ENCODE assay signal across 24 cellular contexts in genomic region chr14:62585247-62585646, GRCh38.
"Had no signal": no experiment of that assay in that cellular context is flagged by ENCODE, and none has a peak within 500 bp of the region (broad histone marks: within the 10 kb centered on the region; RNA-seq: fewer than 3 reads in every experiment).

No MANE protein-coding gene starts in this region.

- DNase-seq: KBM-7; MV-4-11; NCI-H1048; NCI-H1105; NCI-H1417; NCI-H1436 treated with DMSO at 0.1 percent for 48 hours; NCI-H1694; NCI-H187 treated with DMSO at 0.1 percent for 48 hours; NCI-H2029 treated with DMSO at 0.1 percent for 48 hours; NCI-H2171; NCI-H226; NCI-H446; NCI-H510A; NCI-H524 treated with DMSO at 0.1 percent for 48 hours; NCI-H69; NCI-H774; NK-92 treated with Interleukin-12 subunit alpha and Interleukin-12 subunit beta, amount 100 ng/mL, for 24 hours; PC-3; SHP77 treated with DMSO at 0.1 percent for 48 hours; SJCRH30; T-helper 1 cell had no signal

- H3K27me3 ChIP-seq: SJCRH30 had no signal

- H3K4me1 ChIP-seq: SJCRH30 had no signal

- H3K9me3 ChIP-seq: SJCRH30 had no signal

- H3K4me3 ChIP-seq: SJCRH30 had no signal

- ATAC-seq: Panc1, PC-3, Right ventricle myocardium inferior, SK-N-SH treated with all-trans-retinoic acid at 6 μM for 48 hours had no signal

- H3K36me3 ChIP-seq: SJCRH30 had no signal

- H3K27ac ChIP-seq: SJCRH30 had no signal
